8 cellular contexts compared by ENCODE assay signal in the genomic region with DNA sequence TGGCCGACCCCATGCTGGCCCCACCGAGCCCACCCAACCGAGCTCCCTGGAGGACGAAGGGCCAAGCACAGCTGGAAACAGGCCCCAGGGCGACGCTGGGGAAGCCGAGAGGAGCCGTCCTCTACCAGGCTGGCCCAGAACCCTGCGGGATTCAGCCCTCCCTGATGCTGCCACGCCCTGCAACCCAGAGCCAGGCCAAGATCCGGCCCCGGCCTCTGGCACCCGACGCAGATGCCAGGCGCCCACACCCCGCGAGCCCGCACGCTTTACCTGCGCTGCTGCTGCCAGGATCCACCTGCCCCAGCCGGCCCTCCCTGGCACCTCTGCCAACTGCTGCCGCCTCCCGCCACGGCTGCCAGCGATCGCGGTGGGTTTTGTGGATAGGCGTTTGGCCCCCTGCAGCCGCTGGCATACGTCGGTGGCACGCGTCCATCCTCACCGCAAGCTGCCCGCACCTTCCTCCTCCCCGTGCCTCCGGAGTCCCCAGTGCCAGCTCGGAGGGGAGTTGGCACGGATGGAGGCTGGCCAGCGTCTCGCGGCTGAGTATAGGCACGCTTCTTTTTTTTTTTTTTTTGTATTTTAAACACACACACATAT. TPM values are rescaled to one million over a fixed set of nuclear protein-coding genes. Genes with fewer than 3 reads are reported as not detected.
DNase-seq lines count a peak whose midpoint lies in the region; ATAC-seq and TF ChIP-seq lines count a peak whose summit lies in the region.

No MANE protein-coding gene starts in this region.

- POLR2A ChIA-PET in SK-N-SH (lab: Yijun Ruan, JAX): interaction anchor here (0.6 to 1.1 kb wide), 3 partner anchors 42 to 92 kb away, joined by 3 to 4 read pairs (median 3); a partner anchor contains a TSS

- no peaks in the 10 kb centered on the region for H4K20me1 ChIP-seq in SK-N-SH (ENCODE audit: insufficient read depth)
- H4K20me1 ChIP-seq in fibroblast of lung (ENCODE audit: control insufficient read depth, extremely low read depth, insufficient read depth, low read length): no peaks in the 10 kb centered on the region

- H2AFZ ChIP-seq in SK-N-SH (ENCODE audit: low read depth): peak overlapping the region; percentile 68; the same call in 1 of the 2 replicates
- H2AFZ ChIP-seq in fibroblast of lung (ENCODE audit: low read length): no peak overlapping the region

- H3K36me3 ChIP-seq in heart left ventricle (no peaks in the 10 kb centered on the region), SK-N-SH (replicated peaks in 1 of 2; ENCODE audit: control insufficient read depth in 1 of 2, insufficient read depth in 2 of 2, low read length in 1 of 2) (no peaks in the 10 kb centered on the region), fibroblast of lung (ENCODE audit: control insufficient read depth, insufficient read depth, low read length) (no peaks in the 10 kb centered on the region), upper lobe of right lung (no peaks in the 10 kb centered on the region)

- intact Hi-C loops in heart left ventricle (cut with DNase I): no loop called here
- intact Hi-C loops in left ventricle myocardium superior (cut with micrococcal nuclease): no loop called here
- intact Hi-C loops in upper lobe of right lung (cut with DNase I): no loop called here

- H3K9me3 ChIP-seq in heart left ventricle: no peaks in the 10 kb centered on the region
- H3K9me3 ChIP-seq in SK-N-SH: no peaks in the 10 kb centered on the region
- H3K9me3 ChIP-seq in fibroblast of lung (ENCODE audit: control insufficient read depth, insufficient read depth, low read depth, low read length): no peaks in the 10 kb centered on the region
- H3K9me3 ChIP-seq in upper lobe of right lung: no peaks in the 10 kb centered on the region

- peaks cover 15 to 73% (median 27%) of the 10 kb centered on the region in 9 donors for H3K27me3 ChIP-seq in heart left ventricle
- H3K27me3 ChIP-seq in SK-N-SH (ENCODE audit: insufficient read depth): peaks cover 14% of the 10 kb centered on the region; the same call in 1 of the 2 replicates
- no peaks in the 10 kb centered on the region for H3K27me3 ChIP-seq in fibroblast of lung (ENCODE audit: control insufficient read depth, insufficient read depth, low read length)
- H3K27me3 ChIP-seq in upper lobe of right lung: peaks cover 42% of the 10 kb centered on the region

- no peaks in the 10 kb centered on the region for H3F3A ChIP-seq in SK-N-SH (replicated peaks; ENCODE audit: insufficient read depth)

- 90 to 93% (median 91%) methylated on average over 25 to 43 of the region's 43 CpGs for WGBS in heart left ventricle, 4 donors
- 20% methylated on average over 31 of the region's 43 CpGs for WGBS in SK-N-SH (ENCODE audit: low lambda C conversion rate)

- H3K27ac ChIP-seq in heart left ventricle: no peak overlapping the region
- H3K27ac ChIP-seq in SK-N-SH (ENCODE audit: low read depth in 2 of 2, low read length in 1 of 2): no peak overlapping the region; a peak in 1 of 4 replicates
- H3K27ac ChIP-seq in fibroblast of lung (ENCODE audit: insufficient read depth, low read length): no peak overlapping the region
- no peak overlapping the region for H3K27ac ChIP-seq in upper lobe of right lung

- peak overlapping the region; percentile 92 for H3K4me2 ChIP-seq in SK-N-SH
- peak overlapping the region; percentile 51 for H3K4me2 ChIP-seq in fibroblast of lung (ENCODE audit: extremely low read depth, insufficient read depth, low read length)

- H3K9ac ChIP-seq in SK-N-SH: peak overlapping the region; percentile 36; the same call in 1 of the 2 replicates
- no peak overlapping the region for H3K9ac ChIP-seq in fibroblast of lung (ENCODE audit: insufficient read depth, low read length)

- no peaks in the 10 kb centered on the region for H3K4me1 ChIP-seq in heart left ventricle
- H3K4me1 ChIP-seq in SK-N-SH (ENCODE audit: control insufficient read depth in 1 of 2, insufficient read depth in 2 of 2, low read depth in 1 of 2, low read length in 1 of 2): peaks cover 0 to 36% of the 10 kb centered on the region in 2 experiments; a peak in 1 of 4 replicates
- no peaks in the 10 kb centered on the region for H3K4me1 ChIP-seq in fibroblast of lung (ENCODE audit: control insufficient read depth, extremely low read depth, insufficient read depth, low read length)
- no peaks in the 10 kb centered on the region for H3K4me1 ChIP-seq in upper lobe of right lung

- H3K9me2 ChIP-seq in SK-N-SH: no peaks in the 10 kb centered on the region

- CTCF ChIA-PET in SK-N-SH (lab: Yijun Ruan, JAX): interaction anchor here (1.0 to 4.2 kb wide), 12 partner anchors 10 to 240 kb away, joined by 3 to 29 read pairs (median 5); no protein-coding TSS in a partner anchor

- TF ChIP-seq EP300 in SK-N-SH (IDR thresholded peaks at IDR 0.05; ENCODE audit: borderline replicate concordance in 1 of 2, low read depth in 1 of 2, low read length in 1 of 2): no peak

- ATAC-seq in heart left ventricle: no peak
- no peak for ATAC-seq in left ventricle myocardium superior
- no peak for ATAC-seq in upper lobe of right lung

- TF ChIP-seq RAD21 in SK-N-SH (IDR thresholded peaks at IDR 0.05; ENCODE audit: low read length): no peak

- H3K4me3 ChIP-seq in heart left ventricle (peak overlapping the region in 1 of 12 donors; percentile 36), SK-N-SH (ENCODE audit: low read depth in 2 of 2, low read length in 1 of 2) (peak overlapping the region; percentile 53 to 62), fibroblast of lung (replicated peaks in 1 of 4; ENCODE audit: control extremely low read depth in 1 of 4, insufficient read depth in 1 of 4, low read depth in 3 of 4, low read length in 4 of 4) (peak overlapping the region in 1 of 4 experiments; percentile 52), upper lobe of right lung (peak overlapping the region; percentile 21)

- no peaks in the 10 kb centered on the region for H3K79me2 ChIP-seq in SK-N-SH (ENCODE audit: insufficient read depth)
- H3K79me2 ChIP-seq in fibroblast of lung (ENCODE audit: control insufficient read depth, insufficient read depth, low read length): no peaks in the 10 kb centered on the region

- TF ChIP-seq POLR2A in heart left ventricle (IDR thresholded peaks at IDR 0.05): no peak

- TF ChIP-seq CTCF in heart left ventricle (IDR thresholded peaks at IDR 0.05) (no peak), SK-N-SH (IDR thresholded peaks at IDR 0.05) (no peak), fibroblast of lung (conservative IDR thresholded peaks at IDR 0.05 in 1 of 2, IDR thresholded peaks at IDR 0.05 in 1 of 2; ENCODE audit: low read depth in 1 of 2, low read length in 2 of 2) (no peak), upper lobe of right lung (IDR thresholded peaks at IDR 0.05) (no peak)

- DNase-seq in heart left ventricle: peak in 3 of 5 donors; percentile 18 to 52 (median 23)
- no peak for DNase-seq in left ventricle myocardium superior
- DNase-seq in SK-N-SH: peak; percentile 71
- peak in 1 of 2 donors; percentile 1 for DNase-seq in fibroblast of lung (ENCODE audit: low read depth in 2 of 2)
- DNase-seq in upper lobe of right lung: no peak
- no peak for DNase-seq in occipital lobe (lab: John Stamatoyannopoulos, UW)
- DNase-seq in effector CD8-positive, alpha-beta T cell (lab: John Stamatoyannopoulos, UW): no peak
- no peak for DNase-seq in DMS114 treated with DMSO at 0.1 percent for 48 hours (lab: John Stamatoyannopoulos, UW; ENCODE audit: unreplicated experiment)

TF ChIP-seq in SK-N-SH, 30 proteins besides CTCF, POLR2A, EP300 and RAD21 (continues in another document):
- no peak for TF ChIP-seq MEF2A (IDR thresholded peaks at IDR 0.05; ENCODE audit: borderline replicate concordance, low read depth)
- TF ChIP-seq, protein P1, sequence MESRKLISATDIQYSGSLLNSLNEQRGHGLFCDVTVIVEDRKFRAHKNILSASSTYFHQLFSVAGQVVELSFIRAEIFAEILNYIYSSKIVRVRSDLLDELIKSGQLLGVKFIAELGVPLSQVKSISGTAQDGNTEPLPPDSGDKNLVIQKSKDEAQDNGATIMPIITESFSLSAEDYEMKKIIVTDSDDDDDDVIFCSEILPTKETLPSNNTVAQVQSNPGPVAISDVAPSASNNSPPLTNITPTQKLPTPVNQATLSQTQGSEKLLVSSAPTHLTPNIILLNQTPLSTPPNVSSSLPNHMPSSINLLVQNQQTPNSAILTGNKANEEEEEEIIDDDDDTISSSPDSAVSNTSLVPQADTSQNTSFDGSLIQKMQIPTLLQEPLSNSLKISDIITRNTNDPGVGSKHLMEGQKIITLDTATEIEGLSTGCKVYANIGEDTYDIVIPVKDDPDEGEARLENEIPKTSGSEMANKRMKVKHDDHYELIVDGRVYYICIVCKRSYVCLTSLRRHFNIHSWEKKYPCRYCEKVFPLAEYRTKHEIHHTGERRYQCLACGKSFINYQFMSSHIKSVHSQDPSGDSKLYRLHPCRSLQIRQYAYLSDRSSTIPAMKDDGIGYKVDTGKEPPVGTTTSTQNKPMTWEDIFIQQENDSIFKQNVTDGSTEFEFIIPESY (IDR thresholded peaks at IDR 0.05; ENCODE audit: borderline replicate concordance, low read depth): no peak
- no peak for TF ChIP-seq MXI1 (IDR thresholded peaks at IDR 0.05; ENCODE audit: low read depth, low read length)
- TF ChIP-seq, protein P2, sequence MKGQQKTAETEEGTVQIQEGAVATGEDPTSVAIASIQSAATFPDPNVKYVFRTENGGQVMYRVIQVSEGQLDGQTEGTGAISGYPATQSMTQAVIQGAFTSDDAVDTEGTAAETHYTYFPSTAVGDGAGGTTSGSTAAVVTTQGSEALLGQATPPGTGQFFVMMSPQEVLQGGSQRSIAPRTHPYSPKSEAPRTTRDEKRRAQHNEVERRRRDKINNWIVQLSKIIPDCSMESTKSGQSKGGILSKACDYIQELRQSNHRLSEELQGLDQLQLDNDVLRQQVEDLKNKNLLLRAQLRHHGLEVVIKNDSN (IDR thresholded peaks at IDR 0.05; ENCODE audit: borderline replicate concordance, low read depth): no peak
- no peak for TF ChIP-seq POLR2AphosphoS5 (IDR thresholded peaks at IDR 0.05; ENCODE audit: low read depth, low read length)
- no peak for TF ChIP-seq FOXM1 (IDR thresholded peaks at IDR 0.05; ENCODE audit: low read depth)
- TF ChIP-seq RCOR1 (IDR thresholded peaks at IDR 0.05; ENCODE audit: low read length): no peak
- TF ChIP-seq, protein P3, sequence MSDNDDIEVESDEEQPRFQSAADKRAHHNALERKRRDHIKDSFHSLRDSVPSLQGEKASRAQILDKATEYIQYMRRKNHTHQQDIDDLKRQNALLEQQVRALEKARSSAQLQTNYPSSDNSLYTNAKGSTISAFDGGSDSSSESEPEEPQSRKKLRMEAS (IDR thresholded peaks at IDR 0.05; ENCODE audit: low read depth): no peak

RNA-seq across cellular contexts. Expression of a gene that starts 41.4 kb away (rescaled TPM):
- total RNA-seq in heart left ventricle (10 to 100 TPM; 10.3 to 26.3 (median 19.3) TPM), left ventricle myocardium superior (22.5 TPM), fibroblast of lung (20.5 and 23.1 TPM in 2 replicates), upper lobe of right lung (32.0 TPM), occipital lobe (16.2 TPM)
- polyA plus RNA-seq in heart left ventricle (10 to 100 TPM; 12.2 to 22.9 TPM), SK-N-SH (2012; rRNA removed) (14.9 and 18.8 TPM in 2 replicates), fibroblast of lung (7.9 and 9.2 TPM in 2 replicates)
- 9.1 and 11.1 TPM in 2 replicates for polyA plus RNA-seq in SK-N-SH (2012; cell fraction: cytosol; rRNA removed)
- polyA plus RNA-seq in SK-N-SH (2012; cell fraction: nucleus; rRNA removed): 25.9 and 33.9 TPM in 2 replicates
- 13.7 and 16.1 TPM in 2 replicates for polyA plus RNA-seq in fibroblast of lung (2012)
- 7.7 and 21.5 TPM in 2 replicates for polyA minus RNA-seq in fibroblast of lung (ENCODE audit: low replicate concordance)

Comparison
In these comparisons a context has a peak if more than half of its experiments do, and no peak if none do; other contexts are left out.
1. DNase-seq: peak in heart left ventricle (3 of 5) and SK-N-SH (single experiment); none in left ventricle myocardium superior (single experiment), upper lobe of right lung (single experiment), occipital lobe (single experiment), effector CD8-positive, alpha-beta T cell (single experiment) and DMS114 treated with DMSO at 0.1 percent for 48 hours (single experiment).